Comparison of ENCODE assay signal across 8 cellular contexts in genomic region chr15:76058714-76059319, GRCh38. TPM values are rescaled to one million over a fixed set of nuclear protein-coding genes. Genes with fewer than 3 reads are reported as not detected.
A peak's percentile ranks its signal among the peaks of the same experiment; 100 is the strongest.
DNase-seq lines count a peak whose midpoint lies in the region; ATAC-seq, FAIRE-seq and TF ChIP-seq lines count a peak whose summit lies in the region.

No MANE protein-coding gene starts in this region.

- intact Hi-C loops in CD14-positive monocyte (cut with micrococcal nuclease) = loop anchor here in 1 of 2 donors (5.0 kb wide), 1 partner anchor 78 kb away; no protein-coding TSS in a partner anchor

- H3K36me3 Mint-ChIP-seq in CD14-positive monocyte (peaks cover 0 to 2% of the 10 kb centered on the region in 2 donors), type B pancreatic cell (no peaks in the 10 kb centered on the region)

- TF ChIP-seq CTCF in CD14-positive monocyte (IDR thresholded peaks at IDR 0.05) (peak; percentile 16), SK-N-SH (IDR thresholded peaks at IDR 0.05) (peak; percentile 31; the same call in 1 of the 2 replicates), type B pancreatic cell (conservative IDR thresholded peaks at IDR 0.05) (no peak)

- peak overlapping the region in 1 of 7 donors; percentile 84 for H3K27ac Mint-ChIP-seq in CD14-positive monocyte
- H3K27ac Mint-ChIP-seq in type B pancreatic cell = peak overlapping the region; percentile 65

- H3K4me2 ChIP-seq in SK-N-SH = peak overlapping the region; percentile 87

- no peak overlapping the region for H3K27ac ChIP-seq in SK-N-SH (ENCODE audit: low read depth in 2 of 2, low read length in 1 of 2)
- H3K27ac ChIP-seq in duodenal mucosa (ENCODE audit: low read depth, low read length) = no peak overlapping the region

- peak overlapping the region; percentile 61 to 62 for H3K4me3 ChIP-seq in SK-N-SH (ENCODE audit: low read depth in 2 of 2, low read length in 1 of 2)
- H3K4me3 ChIP-seq in duodenal mucosa (ENCODE audit: low read depth in 1 of 2, low read length in 2 of 2) = peak overlapping the region; percentile 65 to 69

- no peak for ATAC-seq in GM19035 (IDR thresholded peaks at IDR 0.05; ENCODE audit: unreplicated experiment)

- H3K4me1 Mint-ChIP-seq in CD14-positive monocyte (peaks cover 31% of the 10 kb centered on the region), type B pancreatic cell (ENCODE audit: unreplicated experiment) (peaks cover 4% of the 10 kb centered on the region)

- H3K4me3 Mint-ChIP-seq in CD14-positive monocyte (peak overlapping the region; percentile 88 to 92), type B pancreatic cell (peak overlapping the region; percentile 89)

- peaks cover 33% of the 10 kb centered on the region for H3K27me3 ChIP-seq in SK-N-SH (ENCODE audit: insufficient read depth)
- H3K27me3 ChIP-seq in duodenal mucosa (ENCODE audit: control insufficient read depth in 1 of 2, insufficient read depth in 2 of 2, low read length in 2 of 2) = peaks cover 33 to 41% of the 10 kb centered on the region in 2 donors

- H3K36me3 ChIP-seq in SK-N-SH (replicated peaks in 1 of 2; ENCODE audit: control insufficient read depth in 1 of 2, insufficient read depth in 2 of 2, low read length in 1 of 2) = no peaks in the 10 kb centered on the region
- H3K36me3 ChIP-seq in duodenal mucosa (ENCODE audit: control insufficient read depth in 1 of 2, insufficient read depth in 2 of 2, low read length in 2 of 2) = no peaks in the 10 kb centered on the region

- H3K9me3 Mint-ChIP-seq in CD14-positive monocyte (peaks cover 0 to 6% (median 0%) of the 10 kb centered on the region in 7 donors), type B pancreatic cell (no peaks in the 10 kb centered on the region)

- H3K9me3 ChIP-seq in SK-N-SH (no peaks in the 10 kb centered on the region), duodenal mucosa (ENCODE audit: control insufficient read depth in 1 of 2, low read length in 2 of 2) (no peaks in the 10 kb centered on the region)

- WGBS in SK-N-SH (ENCODE audit: low lambda C conversion rate) = 7% methylated on average over 17 of the region's 18 CpGs

- no peak overlapping the region for H3K9ac ChIP-seq in SK-N-SH
- no peak overlapping the region for H3K9ac ChIP-seq in duodenal mucosa (ENCODE audit: low read depth in 1 of 2, low read length in 2 of 2)

- CTCF ChIA-PET in SK-N-SH (lab: Yijun Ruan, JAX) = interaction anchor here (0.8 to 12.0 kb wide), 32 partner anchors 8 to 280 kb away, joined by 3 to 322 read pairs (median 4); partner anchors contain the start of gene NRG4

- H3K4me1 ChIP-seq in SK-N-SH (ENCODE audit: control insufficient read depth in 1 of 2, insufficient read depth in 2 of 2, low read depth in 1 of 2, low read length in 1 of 2) (peaks cover 5 to 11% of the 10 kb centered on the region in 2 experiments; a peak in 3 of 4 replicates), duodenal mucosa (ENCODE audit: control insufficient read depth in 1 of 2, insufficient read depth in 2 of 2, low read length in 2 of 2) (peaks cover 7 to 15% of the 10 kb centered on the region in 2 donors)

- FAIRE-seq in frontal cortex (lab: Jason Lieb, UNC) = no peak

- H3K9me2 ChIP-seq in SK-N-SH = no peaks in the 10 kb centered on the region

- no peaks in the 10 kb centered on the region for H4K20me1 ChIP-seq in SK-N-SH (ENCODE audit: insufficient read depth)

- H3K27me3 Mint-ChIP-seq in CD14-positive monocyte (ENCODE audit: low read depth in 3 of 3) (peaks cover 22 to 42% (median 39%) of the 10 kb centered on the region in 3 donors), type B pancreatic cell (peaks cover 42% of the 10 kb centered on the region)

- no peaks in the 10 kb centered on the region for H3K79me2 ChIP-seq in SK-N-SH (ENCODE audit: insufficient read depth)

- peak; percentile 52 for TF ChIP-seq RAD21 in SK-N-SH (IDR thresholded peaks at IDR 0.05; ENCODE audit: low read length)

- peak overlapping the region; percentile 94; the same call in 1 of the 2 replicates for H2AFZ ChIP-seq in SK-N-SH (ENCODE audit: low read depth)

- DNase-seq in CD14-positive monocyte (ENCODE audit: low spot score) (no peak), H4 (ENCODE audit: low spot score) (peak; percentile 18), SK-N-SH (peak; percentile 50), midbrain (lab: John Stamatoyannopoulos, UW) (peak; percentile 21), type B pancreatic cell (ENCODE audit: extremely low spot score, unreplicated experiment) (no peak), frontal cortex (ENCODE audit: low spot score in 2 of 2) (no peak)

- TF ChIP-seq EP300 in SK-N-SH (IDR thresholded peaks at IDR 0.05; ENCODE audit: borderline replicate concordance in 1 of 2, low read depth in 1 of 2, low read length in 1 of 2) = no peak

- H3F3A ChIP-seq in SK-N-SH (replicated peaks; ENCODE audit: insufficient read depth) = no peaks in the 10 kb centered on the region

- POLR2A ChIA-PET in SK-N-SH (lab: Yijun Ruan, JAX) = no interaction called here

TF ChIP-seq in SK-N-SH, 30 proteins besides CTCF, POLR2A, EP300 and RAD21:
- TF ChIP-seq MEF2A (IDR thresholded peaks at IDR 0.05; ENCODE audit: borderline replicate concordance, low read depth) = no peak
- TF ChIP-seq USF2 (IDR thresholded peaks at IDR 0.05; ENCODE audit: borderline replicate concordance, low read depth, low read length) = no peak
- TF ChIP-seq ZBTB33 (IDR thresholded peaks at IDR 0.05; ENCODE audit: borderline replicate concordance, low read depth) = no peak
- TF ChIP-seq CHD2 (IDR thresholded peaks at IDR 0.05; ENCODE audit: low read length, partially characterized antibody) = no peak
- TF ChIP-seq USF1 (IDR thresholded peaks at IDR 0.05; ENCODE audit: borderline replicate concordance, low read depth) = no peak
- TF ChIP-seq GATA2 (CRISPR knock-in tag; IDR thresholded peaks at IDR 0.05) = no peak
- no peak for TF ChIP-seq YY1 (IDR thresholded peaks at IDR 0.05; ENCODE audit: low read depth)
- no peak for TF ChIP-seq JUND (IDR thresholded peaks at IDR 0.05)
- TF ChIP-seq RFX5 (IDR thresholded peaks at IDR 0.05; ENCODE audit: low read length) = no peak

RNA-seq across cellular contexts. Expression of gene TMEM266, which starts 1.0 kb away (rescaled TPM):
- polyA plus RNA-seq in CD14-positive monocyte = not detected
- total RNA-seq in H4 (2014; rRNA removed; shearing (Covaris generic)) = 0.19 and 0.29 TPM in 2 replicates
- 0.05 and 0.07 TPM in 2 replicates for polyA plus RNA-seq in SK-N-SH (2012; rRNA removed)
- 0.04 and 0.09 TPM in 2 replicates for polyA plus RNA-seq in SK-N-SH (2012; cell fraction: cytosol; rRNA removed)
- 0.07 and 0.18 TPM in 2 replicates for polyA plus RNA-seq in SK-N-SH (2012; cell fraction: nucleus; rRNA removed)
- 2.3 and 2.8 TPM in 2 replicates for total RNA-seq in type B pancreatic cell (ENCODE audit: low replicate concordance)
- 4.5 TPM for total RNA-seq in frontal cortex

RNA-seq across cellular contexts. Expression of gene NRG4, which starts 46.6 kb away (rescaled TPM):
- polyA plus RNA-seq in CD14-positive monocyte (under 1 TPM; 0.20 to 0.44 TPM), SK-N-SH (2012; rRNA removed) (not detected in 2 replicates)
- 7.8 and 13.9 TPM in 2 replicates for total RNA-seq in H4 (2014; rRNA removed; shearing (Covaris generic))
- polyA plus RNA-seq in SK-N-SH (2012; cell fraction: cytosol; rRNA removed) = 0.09 TPM in 1 of 2 replicates, not detected in the other
- 0.04 and 0.13 TPM in 2 replicates for polyA plus RNA-seq in SK-N-SH (2012; cell fraction: nucleus; rRNA removed)
- total RNA-seq in type B pancreatic cell (ENCODE audit: low replicate concordance) (2.4 and 3.6 TPM in 2 replicates), frontal cortex (not detected)

Comparison
In these comparisons a context has a peak if more than half of its experiments do, and no peak if none do; other contexts are left out.
1. DNase-seq: peak in H4 (single experiment), SK-N-SH (single experiment) and midbrain (single experiment); none in CD14-positive monocyte (single experiment), type B pancreatic cell (single experiment) and frontal cortex (0 of 2).